In genomic region chr4:81355136-81355535, GRCh38 we compare ENCODE assay signal across 29 cellular contexts.
A peak's percentile ranks its signal among the peaks of the same experiment; 100 is the strongest.
DNase-seq lines count a peak whose midpoint lies in the region; ATAC-seq, FAIRE-seq and TF ChIP-seq lines count a peak whose summit lies in the region.
"Had no signal": no experiment of that assay in that cellular context is flagged by ENCODE, and none has a peak within 500 bp of the region (broad histone marks: within the 10 kb centered on the region; RNA-seq: fewer than 3 reads in every experiment).

No MANE protein-coding gene starts in this region.

- H3K27me3 Mint-ChIP-seq in neural progenitor cell (ENCODE audit: insufficient read depth, low read depth): no peaks in the 10 kb centered on the region

- no peak overlapping the region for H3K4me3 ChIP-seq in neural progenitor cell
- no peak overlapping the region for H3K4me3 ChIP-seq in PC-3 (ENCODE audit: low read length)
- H3K4me3 ChIP-seq: BLaER1, GM12878 had no signal

- H3K4me3 Mint-ChIP-seq in neural progenitor cell: no peak overlapping the region
- H3K4me3 Mint-ChIP-seq: CD14-positive monocyte; CD4-positive, alpha-beta memory T cell; CD4-positive, CD25-positive, alpha-beta regulatory T cell; CD8-positive, alpha-beta memory T cell had no signal

- no peaks in the 10 kb centered on the region for H4K20me1 ChIP-seq in neural progenitor cell (ENCODE audit: low read depth)
- no peaks in the 10 kb centered on the region for H4K20me1 ChIP-seq in PC-3 (ENCODE audit: low read length)
- H4K20me1 ChIP-seq: BLaER1 had no signal

- H3K9me3 Mint-ChIP-seq in neural progenitor cell: no peaks in the 10 kb centered on the region
- H3K9me3 Mint-ChIP-seq: CD4-positive, alpha-beta memory T cell; CD4-positive, CD25-positive, alpha-beta regulatory T cell; CD8-positive, alpha-beta memory T cell had no signal

- no peaks in the 10 kb centered on the region for H3K9me3 ChIP-seq in neural progenitor cell (ENCODE audit: low read depth)
- no peaks in the 10 kb centered on the region for H3K9me3 ChIP-seq in PC-3 (ENCODE audit: low read length)
- H3K9me3 ChIP-seq: BE2C, BLaER1 had no signal

- H3K36me3 Mint-ChIP-seq in neural progenitor cell: no peaks in the 10 kb centered on the region
- H3K36me3 Mint-ChIP-seq: CD14-positive monocyte; CD4-positive, alpha-beta memory T cell; CD4-positive, CD25-positive, alpha-beta regulatory T cell; CD8-positive, alpha-beta memory T cell had no signal

- H3K36me3 ChIP-seq in neural progenitor cell: no peaks in the 10 kb centered on the region
- no peaks in the 10 kb centered on the region for H3K36me3 ChIP-seq in PC-3 (ENCODE audit: low read depth, low read length)
- H3K36me3 ChIP-seq: BE2C, BLaER1 had no signal

- intact Hi-C loops in PC-3 (cut with micrococcal nuclease): no loop called here

- BruUV-seq in PC-3 (replicated peaks; lab: Mats Ljungman, UMichigan): no TSS peak

- H3K27ac ChIP-seq in neural progenitor cell: no peak overlapping the region
- no peak overlapping the region for H3K27ac ChIP-seq in PC-3 (ENCODE audit: low read length)
- H3K27ac ChIP-seq: BLaER1 had no signal

- no peaks in the 10 kb centered on the region for H3F3A ChIP-seq in neural progenitor cell (ENCODE audit: low read depth)
- no peaks in the 10 kb centered on the region for H3F3A ChIP-seq in PC-3 (ENCODE audit: low read length, unreplicated experiment)

- no peaks in the 10 kb centered on the region for H3K9me2 ChIP-seq in PC-3 (replicated peaks; ENCODE audit: low read length)

- CTCF ChIA-PET in PC-3 (lab: Charles Lee): no interaction called here

- ATAC-seq in GM21786 (IDR thresholded peaks at IDR 0.05; ENCODE audit: unreplicated experiment) (no peak), GM21717 (IDR thresholded peaks at IDR 0.05; ENCODE audit: unreplicated experiment) (no peak), PC-3 (no peak)
- ATAC-seq: GM12878 had no signal

- TF ChIP-seq CTCF in D721Med (IDR thresholded peaks at IDR 0.05; ENCODE audit: insufficient read depth, missing control alignments): no peak
- no peak for TF ChIP-seq CTCF in neural progenitor cell (IDR thresholded peaks at IDR 0.05)
- no peak for TF ChIP-seq CTCF in PC-3 (conservative IDR thresholded peaks at IDR 0.05; ENCODE audit: low read depth, low read length)

- H3K27me3 ChIP-seq in neural progenitor cell (no peaks in the 10 kb centered on the region), PC-3 (ENCODE audit: low read length) (no peaks in the 10 kb centered on the region)
- H3K27me3 ChIP-seq: BE2C, BLaER1 had no signal

- H3K9ac ChIP-seq in neural progenitor cell (no peak overlapping the region), PC-3 (ENCODE audit: low read length) (no peak overlapping the region)
- H3K9ac ChIP-seq: BLaER1 had no signal

- H3K4me1 ChIP-seq in neural progenitor cell (peaks cover 24% of the 10 kb centered on the region), PC-3 (ENCODE audit: insufficient read depth, low read length) (no peaks in the 10 kb centered on the region)
- H3K4me1 ChIP-seq: BE2C, BLaER1 had no signal

- no peak overlapping the region for H3K27ac Mint-ChIP-seq in neural progenitor cell
- H3K27ac Mint-ChIP-seq: CD14-positive monocyte; CD4-positive, alpha-beta memory T cell; CD4-positive, CD25-positive, alpha-beta regulatory T cell; CD8-positive, alpha-beta memory T cell had no signal

- POLR2A ChIA-PET in PC-3 (lab: Charles Lee; ENCODE audit: unreplicated experiment): interaction anchor here (0.6 kb wide), 1 partner anchor 8 kb away, joined by 4 read pairs; no protein-coding TSS in a partner anchor

- DNase-seq in D721Med (ENCODE audit: insufficient read length, low spot score) (no peak), NCI-H524 treated with DMSO at 0.1 percent for 48 hours (lab: John Stamatoyannopoulos, UW) (peak; percentile 36), NCI-H82 treated with DMSO at 0.1 percent for 48 hours (lab: John Stamatoyannopoulos, UW; ENCODE audit: unreplicated experiment) (peak; percentile 95), neural progenitor cell (ENCODE audit: low spot score) (peak; percentile 33), UCSD-AML1 (lab: John Stamatoyannopoulos, UW; ENCODE audit: unreplicated experiment) (no peak), PC-3 (no peak)
- DNase-seq: 8988T; ACHN; BE2C; C1 segment of cervical spinal cord; CD4-positive, alpha-beta memory T cell; CD4-positive, CD25-positive, alpha-beta regulatory T cell; CD8-positive, alpha-beta memory T cell; COR-L47; DMS 273 treated with DMSO at 0.1 percent for 48 hours; DMS153; DMS53; DMS79; DND-41; EL; GDM1 had no signal

- H3K79me2 ChIP-seq in neural progenitor cell (ENCODE audit: low read depth) (no peaks in the 10 kb centered on the region), PC-3 (ENCODE audit: low read length) (no peaks in the 10 kb centered on the region)

- H2AFZ ChIP-seq in neural progenitor cell (replicated peaks) (no peak overlapping the region), PC-3 (ENCODE audit: low read length) (no peak overlapping the region)

- H3K4me1 Mint-ChIP-seq in neural progenitor cell: peaks cover 3% of the 10 kb centered on the region
- H3K4me1 Mint-ChIP-seq: CD4-positive, CD25-positive, alpha-beta regulatory T cell; CD8-positive, alpha-beta memory T cell had no signal

- FAIRE-seq in D721Med (lab: Jason Lieb, UNC): peak; percentile 66
- FAIRE-seq: A204.1, GM12878, GM12892, GM18507 had no signal

- H3K4me2 ChIP-seq in neural progenitor cell: no peak overlapping the region
- H3K4me2 ChIP-seq in PC-3 (ENCODE audit: low read length): no peak overlapping the region
- H3K4me2 ChIP-seq: BLaER1 had no signal

Comparison
In these comparisons a context has a peak if more than half of its experiments do, and no peak if none do; other contexts are left out.
1. DNase-seq: peak in NCI-H524 treated with DMSO at 0.1 percent for 48 hours (single experiment), NCI-H82 treated with DMSO at 0.1 percent for 48 hours (single experiment) and neural progenitor cell (single experiment); none in D721Med (single experiment), UCSD-AML1 (single experiment) and PC-3 (single experiment).